Comparison of ENCODE assay signal across 8 cellular contexts in the genomic region with DNA sequence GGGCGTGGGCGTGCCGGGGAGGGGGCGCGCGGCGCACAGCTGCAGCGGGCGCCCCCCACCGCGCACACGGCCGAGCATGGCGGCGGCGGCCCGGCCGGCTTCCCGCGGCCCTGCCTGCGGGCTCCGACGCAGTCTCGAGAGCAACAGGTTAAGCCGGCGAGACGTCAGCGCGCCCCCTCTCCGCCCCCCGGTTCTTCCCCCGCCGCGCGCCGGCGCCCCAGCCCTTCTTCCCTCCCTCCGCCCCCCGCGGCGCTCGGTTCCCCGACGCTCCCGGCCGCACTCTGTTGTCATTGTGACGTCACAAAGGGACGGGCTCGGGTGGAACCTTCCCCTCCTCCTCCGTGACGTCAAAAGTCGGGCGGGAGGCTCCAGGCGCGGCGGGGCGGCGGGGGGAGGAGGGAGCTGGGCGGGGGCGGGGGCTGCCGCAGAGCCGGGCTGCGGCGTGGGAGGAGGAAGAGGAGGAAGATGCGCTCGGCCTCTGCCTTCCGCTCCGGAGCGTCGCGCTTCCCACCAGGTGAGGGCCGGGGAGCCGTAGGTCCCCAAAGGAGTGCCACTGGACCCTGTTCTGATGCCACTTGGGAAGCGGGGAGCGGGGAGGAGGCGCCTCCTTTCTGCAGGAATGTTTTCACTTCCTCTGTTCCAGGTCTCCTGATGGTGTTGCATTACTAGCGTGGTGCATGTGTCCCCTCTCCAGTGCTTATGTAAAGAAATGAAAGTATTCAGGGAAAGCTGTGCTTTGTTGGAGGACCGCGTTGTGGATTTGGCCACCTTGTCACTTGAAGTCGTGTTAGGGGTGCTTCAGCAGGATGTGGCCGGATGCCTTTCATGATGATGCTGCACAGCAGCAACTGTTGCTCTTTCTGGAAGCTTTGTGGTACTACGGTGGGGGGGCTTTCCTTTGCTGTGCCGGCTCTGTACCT. TPM values are rescaled to one million over a fixed set of nuclear protein-coding genes. Genes with fewer than 3 reads are reported as not detected.
A peak's percentile ranks its signal among the peaks of the same experiment; 100 is the strongest.
DNase-seq lines count a peak whose midpoint lies in the region; TF ChIP-seq lines count a peak whose summit lies in the region.

No MANE protein-coding gene starts in this region.

- DNase-seq in ELR (ENCODE audit: low read depth) (peak; percentile 99), HFFc6 (peak; percentile 94), NCI-H1105 (lab: John Stamatoyannopoulos, UW) (peak; percentile 97), SKM-1 treated with dmso at 0.1 percent for 144 hours (lab: John Stamatoyannopoulos, UW; ENCODE audit: unreplicated experiment) (peak; percentile 90), head of caudate nucleus (peak; percentile 89 to 98 (median 95)), osteocyte (ENCODE audit: extremely low spot score, unreplicated experiment) (peak; percentile 96), testis (peak; percentile 98)
- peak; percentile 94 for DNase-seq in activated naive CD8-positive, alpha-beta T cell treated with anti-CD3 and anti-CD28 coated beads for 36 hours

- peak overlapping the region; percentile 65 to 82 for H3K4me3 ChIP-seq in testis

- intact Hi-C loops in head of caudate nucleus (cut with DNase I) = loop anchor here (5.0 kb wide), 2 partner anchors 154 to 199 kb away; no protein-coding TSS in a partner anchor
- intact Hi-C loops in testis (cut with DNase I; ENCODE audit: low total_unique reads) = loop anchor here (5.0 kb wide), 1 partner anchor 194 kb away; no protein-coding TSS in a partner anchor

- H3K4me1 Mint-ChIP-seq in HFFc6 (ENCODE audit: low read depth) (peaks cover 32% of the 10 kb centered on the region), osteocyte (ENCODE audit: unreplicated experiment) (peaks cover 29% of the 10 kb centered on the region)
- H3K4me1 Mint-ChIP-seq in activated naive CD8-positive, alpha-beta T cell treated with anti-CD3 and anti-CD28 coated beads for 36 hours = peaks cover 46% of the 10 kb centered on the region

- TF ChIP-seq CTCF in HFFc6 (IDR thresholded peaks at IDR 0.05) = peak; percentile 62; the same call in 1 of the 2 replicates
- TF ChIP-seq CTCF in osteocyte (IDR thresholded peaks at IDR 0.05) = peak; percentile 51
- peak; percentile 13 to 36 (median 18) for TF ChIP-seq CTCF in testis (IDR thresholded peaks at IDR 0.05)

- no peak for TF ChIP-seq POLR2A in testis (IDR thresholded peaks at IDR 0.05)

- H3K27me3 Mint-ChIP-seq in HFFc6 (ENCODE audit: insufficient read depth) (peaks cover 5% of the 10 kb centered on the region; the same call in 1 of the 2 replicates), osteocyte (ENCODE audit: unreplicated experiment) (no peaks in the 10 kb centered on the region)
- no peaks in the 10 kb centered on the region for H3K27me3 Mint-ChIP-seq in activated naive CD8-positive, alpha-beta T cell treated with anti-CD3 and anti-CD28 coated beads for 36 hours

- H3K9me3 Mint-ChIP-seq in HFFc6 = no peaks in the 10 kb centered on the region
- H3K9me3 Mint-ChIP-seq in activated naive CD8-positive, alpha-beta T cell treated with anti-CD3 and anti-CD28 coated beads for 36 hours = no peaks in the 10 kb centered on the region
- no peaks in the 10 kb centered on the region for H3K9me3 Mint-ChIP-seq in osteocyte (ENCODE audit: unreplicated experiment)

- H3K27ac Mint-ChIP-seq in HFFc6 = peak overlapping the region; percentile 95
- H3K27ac Mint-ChIP-seq in activated naive CD8-positive, alpha-beta T cell treated with anti-CD3 and anti-CD28 coated beads for 36 hours = peak overlapping the region; percentile 98
- peak overlapping the region; percentile 92 for H3K27ac Mint-ChIP-seq in osteocyte (ENCODE audit: unreplicated experiment)

- peak overlapping the region; percentile 79 to 92 for H3K27ac ChIP-seq in testis

- H3K4me1 ChIP-seq in testis = no peaks in the 10 kb centered on the region

- H3K9me3 ChIP-seq in testis = no peaks in the 10 kb centered on the region

- no peaks in the 10 kb centered on the region for H3K27me3 ChIP-seq in testis

- WGBS in testis, 2 donors = 0 to 1% methylated on average over 10 to 77 of the region's 83 CpGs

- H3K36me3 Mint-ChIP-seq in HFFc6 (ENCODE audit: low read depth) (peaks cover 15% of the 10 kb centered on the region), osteocyte (ENCODE audit: unreplicated experiment) (no peaks in the 10 kb centered on the region)
- H3K36me3 Mint-ChIP-seq in activated naive CD8-positive, alpha-beta T cell treated with anti-CD3 and anti-CD28 coated beads for 36 hours = peaks cover 34% of the 10 kb centered on the region

- H3K4me3 Mint-ChIP-seq in HFFc6 = peak overlapping the region; percentile 99
- peak overlapping the region; percentile 94 for H3K4me3 Mint-ChIP-seq in activated naive CD8-positive, alpha-beta T cell treated with anti-CD3 and anti-CD28 coated beads for 36 hours
- H3K4me3 Mint-ChIP-seq in osteocyte (ENCODE audit: unreplicated experiment) = peak overlapping the region; percentile 82

- no peaks in the 10 kb centered on the region for H3K36me3 ChIP-seq in testis (ENCODE audit: low read depth, missing control alignments)

RNA-seq across cellular contexts. Expression of a gene that starts 2.8 kb away (rescaled TPM):
- total RNA-seq in HFFc6 (2021; fragmentation: NEBNext Ultra II Directional; extraction: Animal tissue kit (Norgen Biotek cat#: 25700)) = 10 to 100 TPM in 1 of 6 experiments, 1 to 10 TPM in 5; 8.3 to 10.1 (median 9.5) TPM
- 10 to 100 TPM; 19.3 to 20.1 TPM for total RNA-seq in activated naive CD8-positive, alpha-beta T cell treated with anti-CD3 and anti-CD28 coated beads for 36 hours
- total RNA-seq in osteocyte (12.2 and 12.5 TPM in 2 replicates), testis (10 to 100 TPM; 53.7 to 60.8 TPM)
- 36.1 TPM for polyA plus RNA-seq in testis (ENCODE audit: insufficient read depth, low read depth, low replicate concordance)

Comparison
In these comparisons a context has a peak if more than half of its experiments do, and no peak if none do; other contexts are left out.
1. Peak in every context shown above with its lines: DNase-seq, H3K4me3 ChIP-seq and H3K27ac ChIP-seq.